In the genomic region with DNA sequence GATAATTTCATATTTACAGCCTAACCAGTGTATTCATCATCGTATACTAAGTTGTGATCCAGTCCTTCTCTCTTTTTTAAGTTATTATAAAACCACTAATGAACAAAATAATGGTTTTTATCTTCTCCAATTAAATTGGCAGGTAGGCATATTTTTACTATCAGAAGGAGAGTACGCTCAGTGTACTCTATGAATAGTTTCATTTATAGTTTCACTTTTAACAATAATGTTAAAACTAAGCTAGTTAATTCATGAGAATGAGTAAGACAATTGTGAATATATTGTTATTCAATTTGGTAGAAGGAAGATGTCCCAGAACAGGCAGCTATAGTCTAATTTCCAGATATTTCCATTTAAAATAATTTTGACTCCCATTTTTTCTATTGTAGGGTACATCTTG, we compare ENCODE assay signal across 1 cellular context.
TF ChIP-seq lines count a peak whose summit lies in the region.

No MANE protein-coding gene starts in this region.

TF ChIP-seq in SK-N-SH treated with all-trans-retinoic acid at 6 μM for 48 hours, 23 proteins besides CTCF, POLR2A, EP300 and RAD21 (continued from another document):
- no peak for TF ChIP-seq TOX (CRISPR knock-in tag; IDR thresholded peaks at IDR 0.05; ENCODE audit: borderline replicate concordance)
- no peak for TF ChIP-seq GLIS3 (CRISPR knock-in tag; IDR thresholded peaks at IDR 0.05)
